In genomic region chr12:49367381-49368239, GRCh38 we compare ENCODE assay signal across 1 cellular context.
A peak's percentile ranks its signal among the peaks of the same experiment; 100 is the strongest.
TF ChIP-seq lines count a peak whose summit lies in the region.

SPATS2 (plus strand) TSS chr12:49367462; CDS start chr12:49461013, 93,551 bp downstream.

TF ChIP-seq in HEK293, 187 proteins besides CTCF, POLR2A, EP300 and RAD21 (continued from another document and continues in another):
- TF ChIP-seq ELK4 (IDR thresholded peaks at IDR 0.05; ENCODE audit: borderline replicate concordance, low read depth, low read length): no peak
- TF ChIP-seq, protein P1, sequence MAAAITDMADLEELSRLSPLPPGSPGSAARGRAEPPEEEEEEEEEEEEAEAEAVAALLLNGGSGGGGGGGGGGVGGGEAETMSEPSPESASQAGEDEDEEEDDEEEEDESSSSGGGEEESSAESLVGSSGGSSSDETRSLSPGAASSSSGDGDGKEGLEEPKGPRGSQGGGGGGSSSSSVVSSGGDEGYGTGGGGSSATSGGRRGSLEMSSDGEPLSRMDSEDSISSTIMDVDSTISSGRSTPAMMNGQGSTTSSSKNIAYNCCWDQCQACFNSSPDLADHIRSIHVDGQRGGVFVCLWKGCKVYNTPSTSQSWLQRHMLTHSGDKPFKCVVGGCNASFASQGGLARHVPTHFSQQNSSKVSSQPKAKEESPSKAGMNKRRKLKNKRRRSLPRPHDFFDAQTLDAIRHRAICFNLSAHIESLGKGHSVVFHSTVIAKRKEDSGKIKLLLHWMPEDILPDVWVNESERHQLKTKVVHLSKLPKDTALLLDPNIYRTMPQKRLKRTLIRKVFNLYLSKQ (tag by site-specific recombination; IDR thresholded peaks at IDR 0.05; ENCODE audit: borderline replicate concordance): no peak
- TF ChIP-seq ZNF624 (tag by site-specific recombination; IDR thresholded peaks at IDR 0.05): no peak
- no peak; the same call in 1 of the 2 replicates for TF ChIP-seq ZNF2 (tag by site-specific recombination; IDR thresholded peaks at IDR 0.05)
- no peak for TF ChIP-seq OVOL3 (tag by site-specific recombination; IDR thresholded peaks at IDR 0.05)
- TF ChIP-seq ZNF423 (tag by site-specific recombination; IDR thresholded peaks at IDR 0.05): no peak
- TF ChIP-seq, protein P2, sequence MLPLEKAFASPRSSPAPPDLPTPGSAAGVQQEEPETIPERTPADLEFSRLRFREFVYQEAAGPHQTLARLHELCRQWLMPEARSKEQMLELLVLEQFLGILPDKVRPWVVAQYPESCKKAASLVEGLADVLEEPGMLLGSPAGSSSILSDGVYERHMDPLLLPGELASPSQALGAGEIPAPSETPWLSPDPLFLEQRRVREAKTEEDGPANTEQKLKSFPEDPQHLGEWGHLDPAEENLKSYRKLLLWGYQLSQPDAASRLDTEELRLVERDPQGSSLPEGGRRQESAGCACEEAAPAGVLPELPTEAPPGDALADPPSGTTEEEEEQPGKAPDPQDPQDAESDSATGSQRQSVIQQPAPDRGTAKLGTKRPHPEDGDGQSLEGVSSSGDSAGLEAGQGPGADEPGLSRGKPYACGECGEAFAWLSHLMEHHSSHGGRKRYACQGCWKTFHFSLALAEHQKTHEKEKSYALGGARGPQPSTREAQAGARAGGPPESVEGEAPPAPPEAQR (tag by site-specific recombination; IDR thresholded peaks at IDR 0.05): no peak
- TF ChIP-seq ZNF623 (tag by site-specific recombination; IDR thresholded peaks at IDR 0.05): no peak
- no peak for TF ChIP-seq ZNF184 (tag by site-specific recombination; IDR thresholded peaks at IDR 0.05)
- no peak for TF ChIP-seq REPIN1 (tag by site-specific recombination; IDR thresholded peaks at IDR 0.05; ENCODE audit: low read depth)
- peak; percentile 59; the same call in 1 of the 2 replicates for TF ChIP-seq SP3 (tag by site-specific recombination; IDR thresholded peaks at IDR 0.05)
- TF ChIP-seq ZNF658 (tag by site-specific recombination; IDR thresholded peaks at IDR 0.05): no peak
- no peak for TF ChIP-seq MEIS1 (CRISPR knock-in tag; IDR thresholded peaks at IDR 0.05; ENCODE audit: borderline replicate concordance)
- no peak for TF ChIP-seq ZNF544 (tag by site-specific recombination; IDR thresholded peaks at IDR 0.05)
- TF ChIP-seq ZFHX2 (tag by site-specific recombination; conservative IDR thresholded peaks at IDR 0.05): peak; percentile 59
- no peak for TF ChIP-seq ZNF223 (tag by site-specific recombination; IDR thresholded peaks at IDR 0.05)
- TF ChIP-seq PRDM1 (tag by site-specific recombination; IDR thresholded peaks at IDR 0.05): no peak
- no peak for TF ChIP-seq RBAK (tag by site-specific recombination; IDR thresholded peaks at IDR 0.05)
- TF ChIP-seq ZNF221 (tag by site-specific recombination; IDR thresholded peaks at IDR 0.05; ENCODE audit: borderline replicate concordance): no peak
- TF ChIP-seq GLI2 (tag by site-specific recombination; IDR thresholded peaks at IDR 0.05; ENCODE audit: borderline replicate concordance, low read depth): no peak
- TF ChIP-seq, protein P3, sequence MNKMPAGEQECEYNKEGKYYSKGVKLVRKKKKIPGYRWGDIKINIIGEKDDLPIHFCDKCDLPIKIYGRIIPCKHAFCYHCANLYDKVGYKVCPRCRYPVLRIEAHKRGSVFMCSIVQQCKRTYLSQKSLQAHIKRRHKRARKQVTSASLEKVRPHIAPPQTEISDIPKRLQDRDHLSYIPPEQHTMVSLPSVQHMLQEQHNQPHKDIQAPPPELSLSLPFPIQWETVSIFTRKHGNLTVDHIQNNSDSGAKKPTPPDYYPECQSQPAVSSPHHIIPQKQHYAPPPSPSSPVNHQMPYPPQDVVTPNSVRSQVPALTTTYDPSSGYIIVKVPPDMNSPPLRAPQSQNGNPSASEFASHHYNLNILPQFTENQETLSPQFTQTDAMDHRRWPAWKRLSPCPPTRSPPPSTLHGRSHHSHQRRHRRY (tag by site-specific recombination; IDR thresholded peaks at IDR 0.05): no peak
- peak; percentile 59 for TF ChIP-seq ZBTB48 (tag by site-specific recombination; IDR thresholded peaks at IDR 0.05)
- TF ChIP-seq ZNF76 (tag by site-specific recombination; IDR thresholded peaks at IDR 0.05; ENCODE audit: borderline replicate concordance, low read depth): peak; percentile 22; the same call in 1 of the 2 replicates
- TF ChIP-seq ZNF626 (tag by site-specific recombination; IDR thresholded peaks at IDR 0.05): no peak
- no peak for TF ChIP-seq ZNF214 (tag by site-specific recombination; IDR thresholded peaks at IDR 0.05; ENCODE audit: borderline replicate concordance)
- no peak for TF ChIP-seq ZNF48 (tag by site-specific recombination; IDR thresholded peaks at IDR 0.05)
- TF ChIP-seq ZNF530 (tag by site-specific recombination; IDR thresholded peaks at IDR 0.05; ENCODE audit: low read depth): no peak
- no peak for TF ChIP-seq MYNN (tag by site-specific recombination; IDR thresholded peaks at IDR 0.05; ENCODE audit: borderline replicate concordance)
- no peak for TF ChIP-seq ZNF146 (tag by site-specific recombination; IDR thresholded peaks at IDR 0.05)
- TF ChIP-seq ZNF292 (tag by site-specific recombination; IDR thresholded peaks at IDR 0.05; ENCODE audit: borderline replicate concordance, low read depth): no peak
- TF ChIP-seq ZNF112 (tag by site-specific recombination; IDR thresholded peaks at IDR 0.05): no peak
- no peak; the same call in 1 of the 2 replicates for TF ChIP-seq HOXC10 (CRISPR knock-in tag; IDR thresholded peaks at IDR 0.05)
- TF ChIP-seq GLI4 (tag by site-specific recombination; IDR thresholded peaks at IDR 0.05): no peak
- no peak for TF ChIP-seq PRDM2 (tag by site-specific recombination; IDR thresholded peaks at IDR 0.05; ENCODE audit: borderline replicate concordance)
- 0 out of 2 replicates have a peak, but pooled peaks have one; percentile 25 for TF ChIP-seq ZBTB21 (tag by site-specific recombination; IDR thresholded peaks at IDR 0.05)
- no peak for TF ChIP-seq ZNF426 (tag by site-specific recombination; IDR thresholded peaks at IDR 0.05)
- TF ChIP-seq BCL11A (tag by site-specific recombination; IDR thresholded peaks at IDR 0.05; ENCODE audit: low read depth): no peak
- TF ChIP-seq ZNF37A (tag by site-specific recombination; IDR thresholded peaks at IDR 0.05): no peak
- no peak for TF ChIP-seq ZNF596 (tag by site-specific recombination; IDR thresholded peaks at IDR 0.05)
- no peak for TF ChIP-seq ZNF529 (tag by site-specific recombination; IDR thresholded peaks at IDR 0.05; ENCODE audit: insufficient replicate concordance)
- TF ChIP-seq ZNF768 (tag by site-specific recombination; IDR thresholded peaks at IDR 0.05): no peak
- TF ChIP-seq ZNF639 (tag by site-specific recombination; IDR thresholded peaks at IDR 0.05): no peak
- TF ChIP-seq SP7 (tag by site-specific recombination; IDR thresholded peaks at IDR 0.05): no peak
- TF ChIP-seq, protein P4, sequence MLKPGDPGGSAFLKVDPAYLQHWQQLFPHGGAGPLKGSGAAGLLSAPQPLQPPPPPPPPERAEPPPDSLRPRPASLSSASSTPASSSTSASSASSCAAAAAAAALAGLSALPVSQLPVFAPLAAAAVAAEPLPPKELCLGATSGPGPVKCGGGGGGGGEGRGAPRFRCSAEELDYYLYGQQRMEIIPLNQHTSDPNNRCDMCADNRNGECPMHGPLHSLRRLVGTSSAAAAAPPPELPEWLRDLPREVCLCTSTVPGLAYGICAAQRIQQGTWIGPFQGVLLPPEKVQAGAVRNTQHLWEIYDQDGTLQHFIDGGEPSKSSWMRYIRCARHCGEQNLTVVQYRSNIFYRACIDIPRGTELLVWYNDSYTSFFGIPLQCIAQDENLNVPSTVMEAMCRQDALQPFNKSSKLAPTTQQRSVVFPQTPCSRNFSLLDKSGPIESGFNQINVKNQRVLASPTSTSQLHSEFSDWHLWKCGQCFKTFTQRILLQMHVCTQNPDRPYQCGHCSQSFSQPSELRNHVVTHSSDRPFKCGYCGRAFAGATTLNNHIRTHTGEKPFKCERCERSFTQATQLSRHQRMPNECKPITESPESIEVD (tag by site-specific recombination; IDR thresholded peaks at IDR 0.05): no peak
- TF ChIP-seq, protein P5, sequence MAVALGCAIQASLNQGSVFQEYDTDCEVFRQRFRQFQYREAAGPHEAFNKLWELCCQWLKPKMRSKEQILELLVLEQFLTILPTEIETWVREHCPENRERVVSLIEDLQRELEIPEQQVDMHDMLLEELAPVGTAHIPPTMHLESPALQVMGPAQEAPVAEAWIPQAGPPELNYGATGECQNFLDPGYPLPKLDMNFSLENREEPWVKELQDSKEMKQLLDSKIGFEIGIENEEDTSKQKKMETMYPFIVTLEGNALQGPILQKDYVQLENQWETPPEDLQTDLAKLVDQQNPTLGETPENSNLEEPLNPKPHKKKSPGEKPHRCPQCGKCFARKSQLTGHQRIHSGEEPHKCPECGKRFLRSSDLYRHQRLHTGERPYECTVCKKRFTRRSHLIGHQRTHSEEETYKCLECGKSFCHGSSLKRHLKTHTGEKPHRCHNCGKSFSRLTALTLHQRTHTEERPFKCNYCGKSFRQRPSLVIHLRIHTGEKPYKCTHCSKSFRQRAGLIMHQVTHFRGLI (tag by site-specific recombination; IDR thresholded peaks at IDR 0.05): no peak
- TF ChIP-seq TSHZ1 (tag by site-specific recombination; IDR thresholded peaks at IDR 0.05; ENCODE audit: borderline replicate concordance): no peak
